In the genomic region with DNA sequence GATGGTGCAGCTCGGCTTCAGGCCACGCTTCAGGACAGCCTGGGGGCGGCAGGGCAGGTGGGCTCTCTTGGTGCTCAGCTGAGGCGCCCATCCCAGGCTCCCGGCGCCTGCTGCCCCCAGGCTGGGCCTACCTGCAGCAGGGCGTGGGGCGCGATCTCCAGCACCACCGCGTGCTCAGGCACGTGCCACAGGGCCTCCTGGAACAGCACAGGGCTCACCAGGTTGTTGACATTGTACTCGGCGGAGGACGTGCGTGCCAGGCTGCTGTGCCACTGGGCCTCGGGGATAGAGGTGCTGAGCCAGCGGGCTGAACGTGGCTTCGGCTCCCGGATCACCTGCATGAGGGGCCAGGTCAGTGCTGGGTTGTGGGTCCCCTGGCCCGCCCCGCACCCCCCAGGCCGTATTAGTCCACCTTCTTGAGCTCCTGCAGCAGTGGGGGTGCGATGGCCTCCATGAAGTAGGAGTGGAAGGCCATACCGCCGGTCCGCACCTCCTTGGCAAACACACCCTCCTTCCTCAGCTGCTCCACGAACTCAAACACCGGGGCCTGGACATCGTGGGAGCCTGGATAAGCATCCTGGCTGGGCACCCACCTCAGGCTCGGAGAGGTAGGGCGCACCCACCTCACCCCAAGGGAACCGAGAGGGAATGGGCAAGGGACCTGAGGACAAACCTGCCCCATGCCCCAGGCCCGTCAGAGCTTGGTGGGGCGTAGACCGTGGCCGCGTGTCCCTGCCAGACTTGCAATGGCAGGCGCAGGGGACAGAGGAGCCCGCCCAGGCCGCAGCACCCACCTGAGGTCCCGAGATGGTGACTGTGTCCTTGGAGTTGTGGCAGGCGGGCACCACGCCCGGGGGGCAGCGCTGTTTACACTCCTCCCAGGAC, we compare ENCODE assay signal across 17 cellular contexts.
"Had no signal": no experiment of that assay in that cellular context is flagged by ENCODE, and none has a peak within 500 bp of the region (broad histone marks: within the 10 kb centered on the region; RNA-seq: fewer than 3 reads in every experiment).

No MANE protein-coding gene starts in this region.

- H3K4me1 ChIP-seq: body of pancreas, gastroesophageal sphincter, testis, upper lobe of right lung had no signal

- H3K9me3 Mint-ChIP-seq: activated B cell treated with CpG ODN at 0.5 μM for 24 hours; activated naive CD4-positive, alpha-beta T cell treated with anti-CD3 and anti-CD28 coated beads, Interleukin-2, amount 50 U/mL, for 24 hours; activated T-helper 17 cell treated with anti-CD3 and anti-CD28 coated beads, Interleukin-2, amount 50 U/mL, for 72 hours; natural killer cell; stimulated activated naive CD8-positive, alpha-beta T cell treated with anti-CD3 and anti-CD28 coated beads, Interleukin-15, Interleukin-2, amounts not matched to agents 100 ng/mL and 50 ng/mL, for 24 hours had no signal

- H3K9me3 ChIP-seq: body of pancreas, gastroesophageal sphincter, testis, upper lobe of right lung had no signal

- H3K27ac Mint-ChIP-seq: activated B cell treated with CpG ODN at 0.5 μM for 24 hours; activated naive CD4-positive, alpha-beta T cell treated with anti-CD3 and anti-CD28 coated beads, Interleukin-2, amount 50 U/mL, for 24 hours; activated T-helper 17 cell treated with anti-CD3 and anti-CD28 coated beads, Interleukin-2, amount 50 U/mL, for 72 hours; natural killer cell; stimulated activated naive CD8-positive, alpha-beta T cell treated with anti-CD3 and anti-CD28 coated beads, Interleukin-15, Interleukin-2, amounts not matched to agents 100 ng/mL and 50 ng/mL, for 24 hours had no signal

- H3K4me3 ChIP-seq: body of pancreas, gastroesophageal sphincter, testis, upper lobe of right lung had no signal

- H3K4me1 Mint-ChIP-seq: activated B cell treated with CpG ODN at 0.5 μM for 24 hours; activated naive CD4-positive, alpha-beta T cell treated with anti-CD3 and anti-CD28 coated beads, Interleukin-2, amount 50 U/mL, for 24 hours; activated T-helper 17 cell treated with anti-CD3 and anti-CD28 coated beads, Interleukin-2, amount 50 U/mL, for 72 hours; natural killer cell had no signal

- H3K27me3 Mint-ChIP-seq: activated B cell treated with CpG ODN at 0.5 μM for 24 hours; activated naive CD4-positive, alpha-beta T cell treated with anti-CD3 and anti-CD28 coated beads, Interleukin-2, amount 50 U/mL, for 24 hours; activated T-helper 17 cell treated with anti-CD3 and anti-CD28 coated beads, Interleukin-2, amount 50 U/mL, for 72 hours; stimulated activated naive CD8-positive, alpha-beta T cell treated with anti-CD3 and anti-CD28 coated beads, Interleukin-15, Interleukin-2, amounts not matched to agents 100 ng/mL and 50 ng/mL, for 24 hours had no signal

- H3K27me3 ChIP-seq: body of pancreas, gastroesophageal sphincter, testis, upper lobe of right lung had no signal

- DNase-seq: activated B cell treated with CpG ODN at 0.5 μM for 24 hours; activated CD4-positive, alpha-beta T cell treated with anti-CD3 and anti-CD28 coated beads, Interleukin-2, amount 50 U/mL, for 1 hour; activated T-cell treated with anti-CD3 and anti-CD28 coated beads for 4 hours; amniotic stem cell; body of pancreas; hippocampal formation; natural killer cell; occipital lobe; stimulated activated CD4-positive, alpha-beta T cell treated with anti-CD3 and anti-CD28 coated beads, Interleukin-12 subunit alpha, Interleukin-12 subunit beta, amount 100 ng/mL, for 4 hours; stimulated activated CD4-positive, alpha-beta T cell treated with anti-CD3 and anti-CD28 coated beads, Interleukin-2, amount 100 ng/mL, for 48 hours; stimulated activated CD8-positive, alpha-beta memory T cell treated with anti-CD3 and anti-CD28 coated beads, Interleukin-4, amount 100 ng/mL, for 48 hours; testis; upper lobe of right lung had no signal

- H3K4me3 Mint-ChIP-seq: activated B cell treated with CpG ODN at 0.5 μM for 24 hours; activated naive CD4-positive, alpha-beta T cell treated with anti-CD3 and anti-CD28 coated beads, Interleukin-2, amount 50 U/mL, for 24 hours; activated T-helper 17 cell treated with anti-CD3 and anti-CD28 coated beads, Interleukin-2, amount 50 U/mL, for 72 hours; natural killer cell; stimulated activated naive CD8-positive, alpha-beta T cell treated with anti-CD3 and anti-CD28 coated beads, Interleukin-15, Interleukin-2, amounts not matched to agents 100 ng/mL and 50 ng/mL, for 24 hours had no signal

- ATAC-seq: activated T-helper 17 cell treated with anti-CD3 and anti-CD28 coated beads, Interleukin-2, amount 50 U/mL, for 72 hours; body of pancreas; gastroesophageal sphincter; natural killer cell; upper lobe of right lung had no signal

- H3K36me3 Mint-ChIP-seq: natural killer cell had no signal

- H3K27ac ChIP-seq: body of pancreas, gastroesophageal sphincter, testis, upper lobe of right lung had no signal
